ENCODE assay signal across 12 cellular contexts in the genomic region with DNA sequence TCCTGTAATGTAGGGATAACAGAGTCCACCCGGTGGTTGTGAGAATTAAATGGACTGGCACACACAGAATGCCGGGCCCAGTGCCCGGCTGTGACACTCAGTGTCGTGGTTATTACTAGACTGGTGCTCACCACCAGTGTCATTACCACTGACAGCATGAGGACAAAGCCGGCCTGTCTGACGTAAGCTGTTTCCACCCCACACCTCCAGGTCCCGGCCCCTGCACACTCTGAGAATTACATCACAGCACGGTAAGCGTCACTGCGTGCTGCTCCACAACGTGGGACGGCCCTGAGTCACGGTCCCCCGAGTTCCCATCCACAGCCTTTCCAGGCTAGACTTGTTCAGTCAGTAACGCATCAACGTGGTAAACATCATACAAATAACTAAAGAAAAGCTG. TPM values are rescaled to one million over a fixed set of nuclear protein-coding genes. Genes with fewer than 3 reads are reported as not detected.
DNase-seq lines count a peak whose midpoint lies in the region; ATAC-seq and TF ChIP-seq lines count a peak whose summit lies in the region.
"Had no signal": no experiment of that assay in that cellular context is flagged by ENCODE, and none has a peak within 500 bp of the region (broad histone marks: within the 10 kb centered on the region; RNA-seq: fewer than 3 reads in every experiment).

No MANE protein-coding gene starts in this region.

- TF ChIP-seq POLR2A in lower leg skin (IDR thresholded peaks at IDR 0.05) (no peak), stomach (IDR thresholded peaks at IDR 0.05) (no peak)

- POLR2A ChIA-PET in HEK293T (lab: Yijun Ruan, JAX): no interaction called here

- peaks cover 49% of the 10 kb centered on the region for H3K4me1 ChIP-seq in HUES6 (ENCODE audit: control insufficient read depth, insufficient read depth, low read length)
- peaks cover 10% of the 10 kb centered on the region for H3K4me1 ChIP-seq in colonic mucosa
- peaks cover 28 to 83% (median 54%) of the 10 kb centered on the region in 4 donors for H3K4me1 ChIP-seq in stomach

- ATAC-seq in HG03095 (IDR thresholded peaks at IDR 0.05; ENCODE audit: unreplicated experiment): no peak

- H3K27me3 ChIP-seq in HUES6 (ENCODE audit: control insufficient read depth, insufficient read depth, low read length) (no peaks in the 10 kb centered on the region), colonic mucosa (no peaks in the 10 kb centered on the region), stomach (no peaks in the 10 kb centered on the region)

- WGBS in lower leg skin, 2 donors: 66 to 67% methylated on average over 16 of the region's 16 CpGs
- 52 to 65% (median 60%) methylated on average over 16 of the region's 16 CpGs for WGBS in stomach, 5 donors

- H3K9me3 ChIP-seq in HUES6 (ENCODE audit: control insufficient read depth, insufficient read depth, low read depth, low read length) (peaks cover 2% of the 10 kb centered on the region; the same call in 1 of the 2 replicates), colonic mucosa (no peaks in the 10 kb centered on the region), stomach (no peaks in the 10 kb centered on the region)

- H3K9ac ChIP-seq in HUES6 (ENCODE audit: low read length) (peak overlapping the region; percentile 22), colonic mucosa (ENCODE audit: low read depth in 2 of 2, low read length in 2 of 2) (peak overlapping the region in 1 of 2 donors; percentile 68)

- no peak for DNase-seq in colonic mucosa
- peak; percentile 36 to 88 for DNase-seq in lower leg skin (ENCODE audit: low spot score in 2 of 2)
- no peak for DNase-seq in stomach
- DNase-seq in HEK293T (ENCODE audit: extremely low spot score): no peak
- DNase-seq in NCI-H1436 treated with DMSO at 0.1 percent for 48 hours (lab: John Stamatoyannopoulos, UW): no peak
- DNase-seq in ACHN: no peak
- DNase-seq: activated CD4-positive, alpha-beta T cell treated with anti-CD3 and anti-CD28 coated beads for 48 hours; amniotic stem cell; KBM-7; stimulated activated CD4-positive, alpha-beta T cell treated with anti-CD3 and anti-CD28 coated beads, Interleukin-4, amount 100 ng/mL, for 24 hours had no signal

- H3K27ac ChIP-seq in HUES6 (ENCODE audit: low read depth, low read length) (no peak overlapping the region), colonic mucosa (peak overlapping the region; percentile 43), stomach (peak overlapping the region; percentile 2 to 77 (median 68))

- TF ChIP-seq EP300 in stomach (IDR thresholded peaks at IDR 0.05): peak; percentile 66

- intact Hi-C loops in colonic mucosa (cut with DNase I): no loop called here
- intact Hi-C loops in lower leg skin (cut with DNase I; ENCODE audit: low total_unique reads): no loop called here
- intact Hi-C loops in stomach (cut with DNase I; ENCODE audit: low total_unique reads): no loop called here

- no peak overlapping the region for H3K4me3 ChIP-seq in HUES6 (ENCODE audit: low read depth, low read length)
- H3K4me3 ChIP-seq in colonic mucosa: no peak overlapping the region
- H3K4me3 ChIP-seq in lower leg skin (ENCODE audit: low read depth, poor library complexity, severe bottlenecking): no peak overlapping the region
- no peak overlapping the region for H3K4me3 ChIP-seq in stomach

- CTCF ChIA-PET in HEK293T (lab: Yijun Ruan, JAX): no interaction called here

- in situ Hi-C loops in ACHN (cut with HindIII; ENCODE audit: low pct_ligation_motif_present, low pct_unique_long_range_greater_than_20kb, low sequenced_read_pairs): no loop called here

- TF ChIP-seq CTCF in colonic mucosa (IDR thresholded peaks at IDR 0.05): no peak
- no peak for TF ChIP-seq CTCF in lower leg skin (IDR thresholded peaks at IDR 0.05)
- no peak for TF ChIP-seq CTCF in stomach (IDR thresholded peaks at IDR 0.05)

- peaks cover 35% of the 10 kb centered on the region for H3K36me3 ChIP-seq in HUES6 (ENCODE audit: control insufficient read depth, insufficient read depth, low read length)
- H3K36me3 ChIP-seq in colonic mucosa: no peaks in the 10 kb centered on the region
- H3K36me3 ChIP-seq in stomach: no peaks in the 10 kb centered on the region

TF ChIP-seq in HEK293T, 16 proteins besides CTCF, POLR2A, EP300 and RAD21:
- TF ChIP-seq SP1 (IDR thresholded peaks at IDR 0.05): no peak
- TF ChIP-seq TARDBP (IDR thresholded peaks at IDR 0.05): no peak
- TF ChIP-seq ZNF384 (IDR thresholded peaks at IDR 0.05): no peak
- TF ChIP-seq LEF1 (IDR thresholded peaks at IDR 0.05; ENCODE audit: borderline replicate concordance): no peak
- TF ChIP-seq NFRKB (IDR thresholded peaks at IDR 0.05): no peak
- no peak for TF ChIP-seq BHLHE40 (IDR thresholded peaks at IDR 0.05; ENCODE audit: borderline replicate concordance)
- TF ChIP-seq ARNT (IDR thresholded peaks at IDR 0.05): no peak
- no peak for TF ChIP-seq SUZ12 (IDR thresholded peaks at IDR 0.05)
- no peak for TF ChIP-seq L3MBTL2 (conservative IDR thresholded peaks at IDR 0.05)
- TF ChIP-seq FOXK2 (IDR thresholded peaks at IDR 0.05): no peak
- TF ChIP-seq HDGF (IDR thresholded peaks at IDR 0.05; ENCODE audit: borderline replicate concordance): no peak
- TF ChIP-seq, protein P1, sequence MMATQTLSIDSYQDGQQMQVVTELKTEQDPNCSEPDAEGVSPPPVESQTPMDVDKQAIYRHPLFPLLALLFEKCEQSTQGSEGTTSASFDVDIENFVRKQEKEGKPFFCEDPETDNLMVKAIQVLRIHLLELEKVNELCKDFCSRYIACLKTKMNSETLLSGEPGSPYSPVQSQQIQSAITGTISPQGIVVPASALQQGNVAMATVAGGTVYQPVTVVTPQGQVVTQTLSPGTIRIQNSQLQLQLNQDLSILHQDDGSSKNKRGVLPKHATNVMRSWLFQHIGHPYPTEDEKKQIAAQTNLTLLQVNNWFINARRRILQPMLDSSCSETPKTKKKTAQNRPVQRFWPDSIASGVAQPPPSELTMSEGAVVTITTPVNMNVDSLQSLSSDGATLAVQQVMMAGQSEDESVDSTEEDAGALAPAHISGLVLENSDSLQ (IDR thresholded peaks at IDR 0.05): no peak
- no peak for TF ChIP-seq FOXM1 (IDR thresholded peaks at IDR 0.05; ENCODE audit: borderline replicate concordance)
- TF ChIP-seq FOXA1 (IDR thresholded peaks at IDR 0.05): no peak
- no peak for TF ChIP-seq CTBP1 (IDR thresholded peaks at IDR 0.05; ENCODE audit: borderline replicate concordance)
- no peak for TF ChIP-seq ELF4 (IDR thresholded peaks at IDR 0.05)

RNA-seq across cellular contexts. Expression of a gene that starts 22.9 kb away (rescaled TPM):
- total RNA-seq in colonic mucosa: 100 to 1,000 TPM; 243 to 300 TPM
- 100 to 1,000 TPM in 1 of 4 donors, 10 to 100 TPM in 3; 51.3 to 114 (median 72.2) TPM for total RNA-seq in lower leg skin
- total RNA-seq in stomach: 100 to 1,000 TPM in 3 of 5 donors, 10 to 100 TPM in 2; 57.8 to 272 (median 104) TPM
- polyA plus RNA-seq in stomach: 10 to 100 TPM in 1 of 3 donors, 1 to 10 TPM in 2; 8.2 to 17.9 (median 8.7) TPM

Comparison
In these comparisons a context has a peak if more than half of its experiments do, and no peak if none do; other contexts are left out.
1. DNase-seq: peak in lower leg skin (2 of 2); none in colonic mucosa (single experiment), stomach (single experiment), HEK293T (single experiment), NCI-H1436 treated with DMSO at 0.1 percent for 48 hours (single experiment) and ACHN (single experiment).